9 cellular contexts compared by ENCODE assay signal in the genomic region with DNA sequence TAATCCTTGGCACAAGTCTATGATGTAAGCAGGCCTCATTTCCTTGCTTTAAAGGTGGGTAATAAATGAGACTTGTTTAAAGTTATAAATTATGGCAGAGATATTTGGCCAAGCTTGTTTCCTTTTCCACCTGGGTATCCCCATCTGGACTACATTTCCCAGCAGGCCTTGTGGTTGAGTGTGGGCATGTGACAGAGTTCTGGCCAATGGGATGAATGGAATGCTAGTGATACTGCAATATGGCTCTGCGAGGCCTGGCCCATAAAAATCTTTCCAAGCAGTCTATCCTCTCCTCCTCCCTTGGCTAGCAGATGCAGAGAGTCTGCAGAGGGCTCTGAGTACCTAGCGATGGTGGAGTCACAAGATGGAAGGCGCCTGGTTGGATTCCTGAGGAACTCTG.
DNase-seq lines count a peak whose midpoint lies in the region; ATAC-seq and TF ChIP-seq lines count a peak whose summit lies in the region.
"Had no signal": no experiment of that assay in that cellular context is flagged by ENCODE, and none has a peak within 500 bp of the region (broad histone marks: within the 10 kb centered on the region; RNA-seq: fewer than 3 reads in every experiment).

No MANE protein-coding gene starts in this region.

- H3K4me3 ChIP-seq in endodermal cell (ENCODE audit: low read length) (no peak overlapping the region), neural progenitor cell (no peak overlapping the region)

- H3K27ac Mint-ChIP-seq in endodermal cell (no peak overlapping the region), neural progenitor cell (no peak overlapping the region)
- H3K27ac Mint-ChIP-seq in activated T-helper 17 cell treated with anti-CD3 and anti-CD28 coated beads, Interleukin-2, amount 50 U/mL, for 72 hours: no peak overlapping the region

- H3K27me3 ChIP-seq in endodermal cell (ENCODE audit: control insufficient read depth, insufficient read depth, low read length, poor library complexity, severe bottlenecking): no peaks in the 10 kb centered on the region
- no peaks in the 10 kb centered on the region for H3K27me3 ChIP-seq in neural progenitor cell

- no peaks in the 10 kb centered on the region for H3K36me3 ChIP-seq in endodermal cell (ENCODE audit: control insufficient read depth, insufficient read depth, low read length)
- no peaks in the 10 kb centered on the region for H3K36me3 ChIP-seq in neural progenitor cell

- WGBS in endodermal cell (ENCODE audit: insufficient coverage in 1 of 2, insufficient read length in 1 of 2), 2 experiments: 91 to 100% methylated on average over 3 of the region's 3 CpGs

- TF ChIP-seq POLR2A in GM18505 (IDR thresholded peaks at IDR 0.05; ENCODE audit: borderline replicate concordance, extremely low read depth, insufficient read depth, insufficient read length): no peak

- TF ChIP-seq CTCF in endodermal cell (conservative IDR thresholded peaks at IDR 0.05) (no peak), neural progenitor cell (IDR thresholded peaks at IDR 0.05) (no peak)

- H3K27ac ChIP-seq in endodermal cell (ENCODE audit: low read depth, low read length) (no peak overlapping the region), neural progenitor cell (no peak overlapping the region)
- H3K27ac ChIP-seq: epithelial cell of prostate had no signal

- peaks cover 2% of the 10 kb centered on the region for H3K4me1 Mint-ChIP-seq in endodermal cell
- H3K4me1 Mint-ChIP-seq in neural progenitor cell: peaks cover 17% of the 10 kb centered on the region
- no peaks in the 10 kb centered on the region for H3K4me1 Mint-ChIP-seq in activated T-helper 17 cell treated with anti-CD3 and anti-CD28 coated beads, Interleukin-2, amount 50 U/mL, for 72 hours

- DNase-seq in NCI-H2029 treated with DMSO at 0.1 percent for 48 hours (lab: John Stamatoyannopoulos, UW) (peak; percentile 21), NCI-H2029 (lab: John Stamatoyannopoulos, UW) (no peak), NCI-H2171 (lab: John Stamatoyannopoulos, UW) (peak; percentile 23), endodermal cell (peak; percentile 84), neural progenitor cell (ENCODE audit: low spot score) (peak; percentile 60), NCI-H748 (lab: John Stamatoyannopoulos, UW; ENCODE audit: unreplicated experiment) (no peak)

- no peak overlapping the region for H3K4me2 ChIP-seq in neural progenitor cell

- H3K9me3 Mint-ChIP-seq in endodermal cell (no peaks in the 10 kb centered on the region), neural progenitor cell (no peaks in the 10 kb centered on the region)
- no peaks in the 10 kb centered on the region for H3K9me3 Mint-ChIP-seq in activated T-helper 17 cell treated with anti-CD3 and anti-CD28 coated beads, Interleukin-2, amount 50 U/mL, for 72 hours

- no peaks in the 10 kb centered on the region for H3K27me3 Mint-ChIP-seq in endodermal cell (ENCODE audit: insufficient read depth)
- H3K27me3 Mint-ChIP-seq in neural progenitor cell (ENCODE audit: insufficient read depth, low read depth): peaks cover 8% of the 10 kb centered on the region
- H3K27me3 Mint-ChIP-seq in activated T-helper 17 cell treated with anti-CD3 and anti-CD28 coated beads, Interleukin-2, amount 50 U/mL, for 72 hours: no peaks in the 10 kb centered on the region

- H3K9ac ChIP-seq in endodermal cell (ENCODE audit: extremely low read depth, low read length, poor library complexity, severe bottlenecking) (no peak overlapping the region), neural progenitor cell (no peak overlapping the region)

- H3K79me2 ChIP-seq in neural progenitor cell (ENCODE audit: low read depth): no peaks in the 10 kb centered on the region

- H2AFZ ChIP-seq in neural progenitor cell (replicated peaks): peak overlapping the region; percentile 65

- peaks cover 2% of the 10 kb centered on the region for H4K20me1 ChIP-seq in neural progenitor cell (ENCODE audit: low read depth)

- H3K9me3 ChIP-seq in endodermal cell (ENCODE audit: control insufficient read depth, low read length) (no peaks in the 10 kb centered on the region), neural progenitor cell (ENCODE audit: low read depth) (no peaks in the 10 kb centered on the region)

- H3K4me1 ChIP-seq in endodermal cell (ENCODE audit: control insufficient read depth, insufficient read depth, low read length) (no peaks in the 10 kb centered on the region), neural progenitor cell (no peaks in the 10 kb centered on the region)

- ATAC-seq in activated T-helper 17 cell treated with anti-CD3 and anti-CD28 coated beads, Interleukin-2, amount 50 U/mL, for 72 hours (replicated peaks): no peak
- ATAC-seq in GM18505 (IDR thresholded peaks at IDR 0.05; ENCODE audit: unreplicated experiment): no peak

- no peaks in the 10 kb centered on the region for H3K36me3 Mint-ChIP-seq in endodermal cell (ENCODE audit: low read depth)
- H3K36me3 Mint-ChIP-seq in neural progenitor cell: no peaks in the 10 kb centered on the region
- H3K36me3 Mint-ChIP-seq in activated T-helper 17 cell treated with anti-CD3 and anti-CD28 coated beads, Interleukin-2, amount 50 U/mL, for 72 hours (ENCODE audit: low read depth): no peaks in the 10 kb centered on the region

- H3F3A ChIP-seq in neural progenitor cell (ENCODE audit: low read depth): no peaks in the 10 kb centered on the region

- H3K4me3 Mint-ChIP-seq in endodermal cell (no peak overlapping the region), neural progenitor cell (no peak overlapping the region)
- H3K4me3 Mint-ChIP-seq in activated T-helper 17 cell treated with anti-CD3 and anti-CD28 coated beads, Interleukin-2, amount 50 U/mL, for 72 hours: no peak overlapping the region

Comparison
In these comparisons a context has a peak if more than half of its experiments do, and no peak if none do; other contexts are left out.
1. DNase-seq: peak in NCI-H2029 treated with DMSO at 0.1 percent for 48 hours (single experiment), NCI-H2171 (single experiment), endodermal cell (single experiment) and neural progenitor cell (single experiment); none in NCI-H2029 (single experiment) and NCI-H748 (single experiment).